ENCODE assay signal across 20 cellular contexts in the genomic region with DNA sequence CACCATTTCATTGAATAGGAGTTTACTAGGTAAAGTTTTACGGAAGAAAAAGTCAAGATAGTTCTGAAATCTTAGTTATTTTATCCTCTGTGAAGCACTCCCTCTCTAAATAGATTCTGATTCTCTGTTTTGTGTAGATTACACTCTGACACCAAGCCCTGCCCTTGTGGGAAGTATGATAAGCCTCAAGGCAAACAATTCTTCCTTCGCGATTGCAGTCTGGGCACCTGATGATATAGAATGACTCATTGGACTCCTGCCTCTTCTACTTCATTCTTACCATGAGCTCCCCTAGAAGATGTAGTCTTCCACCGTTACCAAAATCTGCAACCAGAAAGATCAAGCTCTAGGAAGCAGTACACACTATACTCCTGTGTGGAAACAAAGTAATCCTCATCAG.
DNase-seq lines count a peak whose midpoint lies in the region; ATAC-seq and TF ChIP-seq lines count a peak whose summit lies in the region.
"Had no signal": no experiment of that assay in that cellular context is flagged by ENCODE, and none has a peak within 500 bp of the region (broad histone marks: within the 10 kb centered on the region; RNA-seq: fewer than 3 reads in every experiment).

No MANE protein-coding gene starts in this region.

- H3K4me3 ChIP-seq in PC-3 (ENCODE audit: low read length) = no peak overlapping the region
- no peak overlapping the region for H3K4me3 ChIP-seq in choroid plexus epithelial cell (ENCODE audit: low read depth, low read length)
- H3K4me3 ChIP-seq in neural progenitor cell = no peak overlapping the region
- H3K4me3 ChIP-seq: GM23338, lower lobe of right lung, right atrium auricular region, thoracic aorta had no signal

- H3K36me3 ChIP-seq in PC-3 (ENCODE audit: low read depth, low read length) (no peaks in the 10 kb centered on the region), neural progenitor cell (no peaks in the 10 kb centered on the region)
- H3K36me3 ChIP-seq: lower lobe of right lung, right atrium auricular region, thoracic aorta had no signal

- peak overlapping the region; percentile 8 for H3K4me2 ChIP-seq in PC-3 (ENCODE audit: low read length)
- H3K4me2 ChIP-seq in neural progenitor cell = no peak overlapping the region
- H3K4me2 ChIP-seq: GM23338 had no signal

- ATAC-seq in PC-3 = peak; percentile 98
- ATAC-seq in GM21717 (IDR thresholded peaks at IDR 0.05; ENCODE audit: unreplicated experiment) = no peak
- ATAC-seq in GM19395 (IDR thresholded peaks at IDR 0.05; ENCODE audit: unreplicated experiment) = no peak
- ATAC-seq: activated T-helper 17 cell treated with anti-CD3 and anti-CD28 coated beads, Interleukin-2, amount 50 U/mL, for 72 hours; GM23338; lower lobe of right lung; stimulated activated effector memory CD8-positive, alpha-beta T cell treated with anti-CD3 and anti-CD28 coated beads, Interleukin-12 subunit alpha, Interleukin-12 subunit beta, amount 100 ng/mL, for 72 hours had no signal

- no peak overlapping the region for H3K9ac ChIP-seq in PC-3 (ENCODE audit: low read length)
- no peak overlapping the region for H3K9ac ChIP-seq in neural progenitor cell

- H3K4me3 Mint-ChIP-seq in neural progenitor cell (no peak overlapping the region), CD14-positive monocyte (no peak overlapping the region)
- H3K4me3 Mint-ChIP-seq: activated T-helper 17 cell treated with anti-CD3 and anti-CD28 coated beads, Interleukin-2, amount 50 U/mL, for 72 hours; GM23338; stimulated activated effector memory CD8-positive, alpha-beta T cell treated with anti-CD3 and anti-CD28 coated beads, Interleukin-12 subunit alpha, Interleukin-12 subunit beta, amount 100 ng/mL, for 72 hours; T-helper 2 cell treated with Interferon-gamma antibody and Interleukin-4, amounts not matched to agents 5 μg/mL and 100 μg/mL, for 36 hours had no signal

- H3K27me3 ChIP-seq in PC-3 (ENCODE audit: low read length) = no peaks in the 10 kb centered on the region
- H3K27me3 ChIP-seq in neural progenitor cell = no peaks in the 10 kb centered on the region
- H3K27me3 ChIP-seq: right atrium auricular region had no signal

- H3K27ac Mint-ChIP-seq in neural progenitor cell (no peak overlapping the region), CD14-positive monocyte (no peak overlapping the region)
- H3K27ac Mint-ChIP-seq: activated T-helper 17 cell treated with anti-CD3 and anti-CD28 coated beads, Interleukin-2, amount 50 U/mL, for 72 hours; GM23338; stimulated activated effector memory CD8-positive, alpha-beta T cell treated with anti-CD3 and anti-CD28 coated beads, Interleukin-12 subunit alpha, Interleukin-12 subunit beta, amount 100 ng/mL, for 72 hours; T-helper 2 cell treated with Interferon-gamma antibody and Interleukin-4, amounts not matched to agents 5 μg/mL and 100 μg/mL, for 36 hours had no signal

- DNase-seq in ELR (ENCODE audit: low read depth) (peak; percentile 53), PC-3 (peak; percentile 88), choroid plexus epithelial cell (ENCODE audit: low read depth) (peak; percentile 23), neural progenitor cell (ENCODE audit: low spot score) (no peak), cerebellar cortex (ENCODE audit: low spot score) (no peak), CD14-positive monocyte (ENCODE audit: low spot score) (no peak)
- DNase-seq: activated CD4-positive, alpha-beta T cell treated with anti-CD3 and anti-CD28 coated beads for 1 hour; caudate nucleus; head of caudate nucleus; lower lobe of right lung; NCI-H1436 treated with DMSO at 0.1 percent for 48 hours; stimulated activated CD4-positive, alpha-beta T cell treated with anti-CD3 and anti-CD28 coated beads, Interleukin-15, amount 100 ng/mL, for 24 hours had no signal

- H3K9me3 Mint-ChIP-seq in neural progenitor cell (no peaks in the 10 kb centered on the region), CD14-positive monocyte (peaks cover 0 to 6% (median 2%) of the 10 kb centered on the region in 7 donors)
- H3K9me3 Mint-ChIP-seq: GM23338; stimulated activated effector memory CD8-positive, alpha-beta T cell treated with anti-CD3 and anti-CD28 coated beads, Interleukin-12 subunit alpha, Interleukin-12 subunit beta, amount 100 ng/mL, for 72 hours; T-helper 2 cell treated with Interferon-gamma antibody and Interleukin-4, amounts not matched to agents 5 μg/mL and 100 μg/mL, for 36 hours had no signal

- intact Hi-C loops in PC-3 (cut with micrococcal nuclease) (no loop called here), CD14-positive monocyte (cut with micrococcal nuclease) (no loop called here)

- H3K4me1 Mint-ChIP-seq in neural progenitor cell (no peaks in the 10 kb centered on the region), CD14-positive monocyte (no peaks in the 10 kb centered on the region)
- H3K4me1 Mint-ChIP-seq: activated T-helper 17 cell treated with anti-CD3 and anti-CD28 coated beads, Interleukin-2, amount 50 U/mL, for 72 hours; GM23338; stimulated activated effector memory CD8-positive, alpha-beta T cell treated with anti-CD3 and anti-CD28 coated beads, Interleukin-12 subunit alpha, Interleukin-12 subunit beta, amount 100 ng/mL, for 72 hours had no signal

- POLR2A ChIA-PET in PC-3 (lab: Charles Lee; ENCODE audit: unreplicated experiment) = no interaction called here

- no peaks in the 10 kb centered on the region for H3F3A ChIP-seq in PC-3 (ENCODE audit: low read length, unreplicated experiment)
- no peaks in the 10 kb centered on the region for H3F3A ChIP-seq in neural progenitor cell (ENCODE audit: low read depth)

- H3K27ac ChIP-seq in PC-3 (ENCODE audit: low read length) (peak overlapping the region; percentile 48), neural progenitor cell (no peak overlapping the region)
- H3K27ac ChIP-seq: lower lobe of right lung, right atrium auricular region, thoracic aorta had no signal

- H3K9me3 ChIP-seq in PC-3 (ENCODE audit: low read length) = no peaks in the 10 kb centered on the region
- no peaks in the 10 kb centered on the region for H3K9me3 ChIP-seq in neural progenitor cell (ENCODE audit: low read depth)
- H3K9me3 ChIP-seq: lower lobe of right lung, right atrium auricular region, thoracic aorta had no signal

- no peaks in the 10 kb centered on the region for H3K27me3 Mint-ChIP-seq in neural progenitor cell (ENCODE audit: insufficient read depth, low read depth)
- peaks cover 0 to 4% (median 0%) of the 10 kb centered on the region in 3 donors for H3K27me3 Mint-ChIP-seq in CD14-positive monocyte (ENCODE audit: low read depth in 3 of 3)

- CTCF ChIA-PET in PC-3 (lab: Charles Lee) = no interaction called here

- H4K20me1 ChIP-seq in PC-3 (ENCODE audit: low read length) (no peaks in the 10 kb centered on the region), neural progenitor cell (ENCODE audit: low read depth) (no peaks in the 10 kb centered on the region)

- TF ChIP-seq CTCF in PC-3 (conservative IDR thresholded peaks at IDR 0.05; ENCODE audit: low read depth, low read length) (no peak), choroid plexus epithelial cell (conservative IDR thresholded peaks at IDR 0.05; ENCODE audit: low read depth, low read length) (no peak), neural progenitor cell (IDR thresholded peaks at IDR 0.05) (no peak), CD14-positive monocyte (IDR thresholded peaks at IDR 0.05) (no peak)

- no TSS peak for BruUV-seq in PC-3 (replicated peaks; lab: Mats Ljungman, UMichigan)

- H3K4me1 ChIP-seq in PC-3 (ENCODE audit: insufficient read depth, low read length) (peaks cover 14% of the 10 kb centered on the region), neural progenitor cell (no peaks in the 10 kb centered on the region)
- H3K4me1 ChIP-seq: lower lobe of right lung, right atrium auricular region had no signal

- H3K36me3 Mint-ChIP-seq in neural progenitor cell = no peaks in the 10 kb centered on the region
- no peaks in the 10 kb centered on the region for H3K36me3 Mint-ChIP-seq in CD14-positive monocyte
- H3K36me3 Mint-ChIP-seq: stimulated activated effector memory CD8-positive, alpha-beta T cell treated with anti-CD3 and anti-CD28 coated beads, Interleukin-12 subunit alpha, Interleukin-12 subunit beta, amount 100 ng/mL, for 72 hours had no signal

- H3K79me2 ChIP-seq in PC-3 (ENCODE audit: low read length) (no peaks in the 10 kb centered on the region), neural progenitor cell (ENCODE audit: low read depth) (no peaks in the 10 kb centered on the region)

- no peak overlapping the region for H2AFZ ChIP-seq in PC-3 (ENCODE audit: low read length)
- H2AFZ ChIP-seq in neural progenitor cell (replicated peaks) = peak overlapping the region; percentile 26
- H2AFZ ChIP-seq: GM23338 had no signal

- peaks cover 3% of the 10 kb centered on the region for H3K9me2 ChIP-seq in PC-3 (replicated peaks; ENCODE audit: low read length)

Comparison
In these comparisons a context has a peak if more than half of its experiments do, and no peak if none do; other contexts are left out.
1. DNase-seq: peak in ELR (single experiment), PC-3 (single experiment) and choroid plexus epithelial cell (single experiment); none in neural progenitor cell (single experiment), cerebellar cortex (single experiment) and CD14-positive monocyte (single experiment).